In genomic region chr17:8153550-8153956, GRCh38 we compare ENCODE assay signal across 1 cellular context.
TF ChIP-seq lines count a peak whose summit lies in the region.

No MANE protein-coding gene starts in this region.

TF ChIP-seq in HepG2, 621 proteins besides CTCF, POLR2A, EP300 and RAD21 (continued from another document):
- TF ChIP-seq ZNF362 (CRISPR knock-in tag; IDR thresholded peaks at IDR 0.05; ENCODE audit: borderline replicate concordance) (no peak), ZNF580 (CRISPR knock-in tag; IDR thresholded peaks at IDR 0.05; ENCODE audit: borderline replicate concordance, low read depth) (peak; percentile 24; the same call in 1 of the 2 replicates), ZNF782 (CRISPR knock-in tag; IDR thresholded peaks at IDR 0.05; ENCODE audit: borderline replicate concordance) (no peak), DMTF1 (CRISPR knock-in tag; IDR thresholded peaks at IDR 0.05) (no peak), PAWR (CRISPR knock-in tag; IDR thresholded peaks at IDR 0.05; ENCODE audit: borderline replicate concordance) (no peak), HMGXB3 (CRISPR knock-in tag; IDR thresholded peaks at IDR 0.05; ENCODE audit: borderline replicate concordance) (no peak), MED8 (CRISPR knock-in tag; IDR thresholded peaks at IDR 0.05; ENCODE audit: insufficient replicate concordance) (no peak), TBP (CRISPR knock-in tag; IDR thresholded peaks at IDR 0.05) (no peak), RBFOX2 (IDR thresholded peaks at IDR 0.05; ENCODE audit: low read depth, low read length) (no peak), ZNF609 (CRISPR knock-in tag; IDR thresholded peaks at IDR 0.05; ENCODE audit: borderline replicate concordance) (no peak), THAP11 (CRISPR knock-in tag; IDR thresholded peaks at IDR 0.05) (peak; percentile 9; the same call in 1 of the 2 replicates), ZFP82 (CRISPR knock-in tag; IDR thresholded peaks at IDR 0.05; ENCODE audit: borderline replicate concordance) (no peak), ZBTB39 (CRISPR knock-in tag; IDR thresholded peaks at IDR 0.05) (no peak), CERS6 (CRISPR knock-in tag; IDR thresholded peaks at IDR 0.05) (no peak), AGO1 (IDR thresholded peaks at IDR 0.05; ENCODE audit: low read depth, low read length, poor library complexity, severe bottlenecking) (no peak)
